ENCODE assay signal across 14 cellular contexts in genomic region chr12:6226701-6227096, GRCh38. TPM values are rescaled to one million over a fixed set of nuclear protein-coding genes. Genes with fewer than 3 reads are reported as not detected.
DNase-seq lines count a peak whose midpoint lies in the region; ATAC-seq, FAIRE-seq and TF ChIP-seq lines count a peak whose summit lies in the region.
"Had no signal": no experiment of that assay in that cellular context is flagged by ENCODE, and none has a peak within 500 bp of the region (broad histone marks: within the 10 kb centered on the region; RNA-seq: fewer than 3 reads in every experiment).

No MANE protein-coding gene starts in this region.

- H3K27me3 ChIP-seq in PC-9 (ENCODE audit: insufficient read depth, low read depth) (no peaks in the 10 kb centered on the region), thoracic aorta (replicated peaks; ENCODE audit: insufficient read depth) (no peaks in the 10 kb centered on the region)

- intact Hi-C loops in PC-9 (cut with micrococcal nuclease; ENCODE audit: unreplicated experiment) (no loop called here), mucosa of descending colon (cut with DNase I, micrococcal nuclease) (no loop called here)

- no peak overlapping the region for H3K4me3 ChIP-seq in PC-9
- H3K4me3 ChIP-seq in mucosa of descending colon: no peak overlapping the region
- H3K4me3 ChIP-seq in thoracic aorta: peak overlapping the region; percentile 42

- ATAC-seq in esophagus mucosa: peak; percentile 57
- peak; percentile 0 for ATAC-seq in mucosa of descending colon
- peak; percentile 3 for ATAC-seq in thoracic aorta (ENCODE audit: insufficient number of reproducible peaks, low FRiP score, low read depth)
- no peak for ATAC-seq in GM18861 (IDR thresholded peaks at IDR 0.05; ENCODE audit: unreplicated experiment)
- ATAC-seq: activated CD4-positive, CD25-positive, alpha-beta regulatory T cell treated with anti-CD3 and anti-CD28 coated beads, Interleukin-2, amount 50 U/mL, for 24 hours; Panc1 had no signal

- H4K20me1 ChIP-seq in PC-9 (ENCODE audit: insufficient read depth): no peaks in the 10 kb centered on the region

- POLR2A ChIA-PET in PC-9 (lab: Charles Lee; ENCODE audit: unreplicated experiment): no interaction called here

- H3K9me2 ChIP-seq in PC-9 (ENCODE audit: insufficient read depth): no peaks in the 10 kb centered on the region

- FAIRE-seq in HTR-8/SVneo (lab: Jason Lieb, UNC): no peak

- peaks cover 87% of the 10 kb centered on the region for H3K79me2 ChIP-seq in PC-9 (ENCODE audit: low read depth)

- no peak overlapping the region for H2AFZ ChIP-seq in PC-9

- DNase-seq in PC-9 (peak in 1 of 2 experiments; percentile 28), mucosa of descending colon (peak; percentile 57 to 72 (median 69)), thoracic aorta (ENCODE audit: low spot score) (no peak), HTR-8/SVneo (ENCODE audit: insufficient read length, low spot score) (no peak), NCI-H526 treated with DMSO at 0.1 percent for 48 hours (lab: John Stamatoyannopoulos, UW) (no peak)
- no peak for DNase-seq in activated CD8-positive, alpha-beta memory T cell treated with anti-CD3 and anti-CD28 coated beads, Interleukin-2, amount 50 U/mL, for 4 hours
- DNase-seq: activated naive CD4-positive, alpha-beta T cell treated with anti-CD3 and anti-CD28 coated beads, Interleukin-2, amount 50 U/mL, for 16 hours; foreskin fibroblast; GOT3; NCI-H1417 had no signal

- no peak overlapping the region for H3K4me2 ChIP-seq in PC-9

- TF ChIP-seq CTCF in PC-9 (conservative IDR thresholded peaks at IDR 0.05) (no peak), mucosa of descending colon (IDR thresholded peaks at IDR 0.05) (no peak), thoracic aorta (IDR thresholded peaks at IDR 0.05) (no peak)

- peaks cover 88% of the 10 kb centered on the region for H3K4me1 ChIP-seq in PC-9 (replicated peaks; ENCODE audit: insufficient read depth)
- peaks cover 94% of the 10 kb centered on the region for H3K4me1 ChIP-seq in mucosa of descending colon (ENCODE audit: low read depth)
- peaks cover 81 to 98% of the 10 kb centered on the region in 2 donors for H3K4me1 ChIP-seq in thoracic aorta (ENCODE audit: control insufficient read depth in 1 of 2, low read depth in 2 of 2)

- BruUV-seq in PC-9 (replicated peaks; lab: Mats Ljungman, UMichigan): no TSS peak

- H3K9me3 ChIP-seq in PC-9 (ENCODE audit: insufficient read depth, low read depth): no peaks in the 10 kb centered on the region
- H3K9me3 ChIP-seq in mucosa of descending colon: no peaks in the 10 kb centered on the region
- no peaks in the 10 kb centered on the region for H3K9me3 ChIP-seq in thoracic aorta

- H3F3A ChIP-seq in PC-9 (ENCODE audit: insufficient read depth, low read depth): peaks cover 74% of the 10 kb centered on the region

- peak overlapping the region; percentile 25 for H3K27ac ChIP-seq in PC-9
- H3K27ac ChIP-seq in thoracic aorta: peak overlapping the region; percentile 92 to 94

- H3K36me3 ChIP-seq in PC-9 (ENCODE audit: low read depth) (peaks cover 25% of the 10 kb centered on the region), mucosa of descending colon (ENCODE audit: low read depth) (no peaks in the 10 kb centered on the region), thoracic aorta (peaks cover 6% of the 10 kb centered on the region)

- CTCF ChIA-PET in PC-9 (lab: Charles Lee): no interaction called here

RNA-seq across cellular contexts. Expression of gene CD9, which starts 26.5 kb away (rescaled TPM):
- total RNA-seq in PC-9 (2021): 319 and 374 TPM in 2 replicates
- total RNA-seq in esophagus mucosa: 597 TPM
- 100 to 1,000 TPM; 452 to 723 (median 672) TPM for total RNA-seq in mucosa of descending colon
- total RNA-seq in thoracic aorta: 100 to 1,000 TPM; 249 to 300 TPM

Comparison
In these comparisons a context has a peak if more than half of its experiments do, and no peak if none do; other contexts are left out.
1. DNase-seq: peak in mucosa of descending colon (3 of 3); none in thoracic aorta (single experiment), HTR-8/SVneo (single experiment), activated CD8-positive, alpha-beta memory T cell treated with anti-CD3 and anti-CD28 coated beads, Interleukin-2, amount 50 U/mL, for 4 hours (single experiment) and NCI-H526 treated with DMSO at 0.1 percent for 48 hours (single experiment).